6 cellular contexts compared by ENCODE assay signal in the genomic region with DNA sequence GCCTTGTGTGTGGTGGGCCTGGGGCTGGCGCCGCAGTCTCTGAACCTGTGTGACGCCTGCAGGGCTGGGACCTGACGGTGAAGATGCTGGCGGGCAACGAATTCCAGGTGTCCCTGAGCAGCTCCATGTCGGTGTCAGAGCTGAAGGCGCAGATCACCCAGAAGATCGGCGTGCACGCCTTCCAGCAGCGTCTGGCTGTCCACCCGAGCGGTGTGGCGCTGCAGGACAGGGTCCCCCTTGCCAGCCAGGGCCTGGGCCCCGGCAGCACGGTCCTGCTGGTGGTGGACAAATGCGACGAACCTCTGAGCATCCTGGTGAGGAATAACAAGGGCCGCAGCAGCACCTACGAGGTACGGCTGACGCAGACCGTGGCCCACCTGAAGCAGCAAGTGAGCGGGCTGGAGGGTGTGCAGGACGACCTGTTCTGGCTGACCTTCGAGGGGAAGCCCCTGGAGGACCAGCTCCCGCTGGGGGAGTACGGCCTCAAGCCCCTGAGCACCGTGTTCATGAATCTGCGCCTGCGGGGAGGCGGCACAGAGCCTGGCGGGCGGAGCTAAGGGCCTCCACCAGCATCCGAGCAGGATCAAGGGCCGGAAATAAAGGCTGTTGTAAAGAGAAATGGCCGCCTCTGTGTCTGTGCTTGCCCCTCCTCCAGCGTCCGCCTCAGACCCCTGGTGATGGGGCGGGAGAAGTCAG. TPM values are rescaled to one million over a fixed set of nuclear protein-coding genes. Genes with fewer than 3 reads are reported as not detected.
DNase-seq lines count a peak whose midpoint lies in the region; ATAC-seq and TF ChIP-seq lines count a peak whose summit lies in the region.

No MANE protein-coding gene starts in this region.

- WGBS in ectodermal cell, 2 experiments, result 55 to 57% methylated on average over 41 of the region's 41 CpGs

- in situ Hi-C loops in gastrocnemius medialis (cut with MboI; ENCODE audit: low sequenced_read_pairs in 4 of 4), result no loop called here

- DNase-seq in CD14-positive monocyte (ENCODE audit: low spot score) (no peak), NCI-H69 (lab: John Stamatoyannopoulos, UW) (peak; percentile 36), gastrocnemius medialis (no peak), GM10266 (ENCODE audit: extremely low spot score) (no peak)

- H3K36me3 ChIP-seq in ectodermal cell (ENCODE audit: control insufficient read depth, insufficient read depth, low read length) (no peaks in the 10 kb centered on the region), gastrocnemius medialis (no peaks in the 10 kb centered on the region)

- H3K27ac Mint-ChIP-seq in CD14-positive monocyte, result peak overlapping the region in 6 of 7 donors; percentile 91 to 97 (median 95)

- H3K27me3 ChIP-seq in ectodermal cell (ENCODE audit: control insufficient read depth, insufficient read depth, low read length, poor library complexity, severe bottlenecking) (no peaks in the 10 kb centered on the region), gastrocnemius medialis (no peaks in the 10 kb centered on the region)

- H3K9me3 Mint-ChIP-seq in CD14-positive monocyte, result peaks cover 0 to 6% (median 2%) of the 10 kb centered on the region in 7 donors

- H3K27ac ChIP-seq in ectodermal cell (ENCODE audit: insufficient read depth, low read depth, low read length, poor library complexity, severe bottlenecking) (no peak overlapping the region), gastrocnemius medialis (peak overlapping the region; percentile 81 to 86 (median 84))

- H3K4me3 ChIP-seq in ectodermal cell (ENCODE audit: insufficient read depth, low read depth, low read length), result peak overlapping the region; percentile 61
- H3K4me3 ChIP-seq in gastrocnemius medialis, result peak overlapping the region; percentile 71 to 84 (median 75)

- H3K9me3 ChIP-seq in ectodermal cell (ENCODE audit: control insufficient read depth, low read length) (no peaks in the 10 kb centered on the region), gastrocnemius medialis (no peaks in the 10 kb centered on the region)

- peaks cover 8 to 18% (median 13%) of the 10 kb centered on the region in 3 donors for H3K27me3 Mint-ChIP-seq in CD14-positive monocyte (ENCODE audit: low read depth in 3 of 3)

- no peaks in the 10 kb centered on the region for H3K36me3 Mint-ChIP-seq in CD14-positive monocyte

- H3K4me1 ChIP-seq in ectodermal cell (ENCODE audit: control insufficient read depth, insufficient read depth, low read length), result peaks cover 23% of the 10 kb centered on the region
- H3K4me1 ChIP-seq in gastrocnemius medialis, result peaks cover 2 to 10% of the 10 kb centered on the region in 2 donors

- peak in 1 of 2 donors; percentile 8 for ATAC-seq in gastrocnemius medialis
- no peak for ATAC-seq in GM18511 (IDR thresholded peaks at IDR 0.05; ENCODE audit: unreplicated experiment)

- peak overlapping the region; percentile 91 to 96 for H3K4me3 Mint-ChIP-seq in CD14-positive monocyte

- intact Hi-C loops in CD14-positive monocyte (cut with micrococcal nuclease), result loop anchor here in 1 of 2 donors (10.0 kb wide), 1 partner anchor 361 kb away; a partner anchor contains a TSS
- intact Hi-C loops in gastrocnemius medialis (cut with DNase I; ENCODE audit: low total_unique reads), result loop anchor here (1.0 kb wide), 1 partner anchor 14 kb away; a partner anchor contains a TSS

- TF ChIP-seq CTCF in CD14-positive monocyte (IDR thresholded peaks at IDR 0.05) (no peak), gastrocnemius medialis (IDR thresholded peaks at IDR 0.05 in 4 of 5, conservative IDR thresholded peaks at IDR 0.05 in 1 of 5) (no peak), GM10266 (IDR thresholded peaks at IDR 0.05; ENCODE audit: control insufficient read depth, insufficient read depth, low read depth, missing control alignments) (no peak)

- TF ChIP-seq POLR2A in gastrocnemius medialis (IDR thresholded peaks at IDR 0.05), result no peak

- H3K4me1 Mint-ChIP-seq in CD14-positive monocyte, result peaks cover 20% of the 10 kb centered on the region

RNA-seq across cellular contexts. Expression of a gene that starts 0.8 kb away (rescaled TPM):
- 100 to 1,000 TPM; 128 to 241 TPM for polyA plus RNA-seq in CD14-positive monocyte
- 43.1 TPM for polyA plus RNA-seq in ectodermal cell (2013, experiment 1 of 4)
- polyA plus RNA-seq in ectodermal cell (2013, experiment 2 of 4), result 49.8 TPM
- polyA plus RNA-seq in ectodermal cell (2013, experiment 3 of 4), result 42.8 TPM
- polyA plus RNA-seq in ectodermal cell (2013, experiment 4 of 4), result 40.3 TPM
- 10 to 100 TPM in 2 of 4 donors, 1 to 10 TPM in 2; 4.3 to 37.6 (median 10.2) TPM for total RNA-seq in gastrocnemius medialis

RNA-seq across cellular contexts. Expression of a gene that starts 5.8 kb away (rescaled TPM):
- polyA plus RNA-seq in CD14-positive monocyte, result under 1 TPM; 0.06 to 0.43 TPM
- polyA plus RNA-seq in ectodermal cell (2013, experiment 1 of 4), result 156 TPM
- polyA plus RNA-seq in ectodermal cell (2013, experiment 2 of 4), result 193 TPM
- 128 TPM for polyA plus RNA-seq in ectodermal cell (2013, experiment 3 of 4)
- polyA plus RNA-seq in ectodermal cell (2013, experiment 4 of 4), result 148 TPM
- total RNA-seq in gastrocnemius medialis, result 1 to 10 TPM; 2.0 to 3.8 (median 3.1) TPM

RNA-seq across cellular contexts. Expression of a gene that starts 14.2 kb away (rescaled TPM):
- 1 to 10 TPM; 1.4 to 2.0 TPM for polyA plus RNA-seq in CD14-positive monocyte
- 23.1 TPM for polyA plus RNA-seq in ectodermal cell (2013, experiment 1 of 4)
- 20.6 TPM for polyA plus RNA-seq in ectodermal cell (2013, experiment 2 of 4)
- polyA plus RNA-seq in ectodermal cell (2013, experiment 3 of 4), result 76.6 TPM
- polyA plus RNA-seq in ectodermal cell (2013, experiment 4 of 4), result 89.3 TPM
- 10 to 100 TPM in 2 of 4 donors, 1 to 10 TPM in 2; 6.4 to 17.4 (median 9.5) TPM for total RNA-seq in gastrocnemius medialis

RNA-seq across cellular contexts. Expression of a gene that starts 32.2 kb away (rescaled TPM):
- not detected for polyA plus RNA-seq in CD14-positive monocyte
- not detected for polyA plus RNA-seq in ectodermal cell (2013, experiment 1 of 4)
- polyA plus RNA-seq in ectodermal cell (2013, experiment 2 of 4), result not detected
- not detected for polyA plus RNA-seq in ectodermal cell (2013, experiment 3 of 4)
- polyA plus RNA-seq in ectodermal cell (2013, experiment 4 of 4), result not detected
- 100 to 1,000 TPM in 2 of 4 donors, 10 to 100 TPM in 2; 38.9 to 218 (median 98.8) TPM for total RNA-seq in gastrocnemius medialis

RNA-seq across cellular contexts. Expression of a gene that starts 47.8 kb away (rescaled TPM):
- under 1 TPM; 0.21 to 0.62 TPM for polyA plus RNA-seq in CD14-positive monocyte
- polyA plus RNA-seq in ectodermal cell (2013, experiment 1 of 4), result not detected
- 0.14 TPM for polyA plus RNA-seq in ectodermal cell (2013, experiment 2 of 4)
- not detected for polyA plus RNA-seq in ectodermal cell (2013, experiment 3 of 4)
- 0.08 TPM for polyA plus RNA-seq in ectodermal cell (2013, experiment 4 of 4)
- under 1 TPM in 1 of 4 donors, not detected in 3; 0.23 TPM for total RNA-seq in gastrocnemius medialis
